ENCODE assay signal across 17 cellular contexts in genomic region chr17:48539177-48539576, GRCh38. TPM values are rescaled to one million over a fixed set of nuclear protein-coding genes. Genes with fewer than 3 reads are reported as not detected.
DNase-seq lines count a peak whose midpoint lies in the region; ATAC-seq and TF ChIP-seq lines count a peak whose summit lies in the region.
"Had no signal": no experiment of that assay in that cellular context is flagged by ENCODE, and none has a peak within 500 bp of the region (broad histone marks: within the 10 kb centered on the region; RNA-seq: fewer than 3 reads in every experiment).

No MANE protein-coding gene starts in this region.

- TF ChIP-seq RAD21 in IMR-90 (IDR thresholded peaks at IDR 0.05; ENCODE audit: low read length) = no peak

- no TSS peak for BruUV-seq in IMR-90 (replicated peaks; lab: Mats Ljungman, UMichigan)

- H3K9me3 ChIP-seq in IMR-90 (ENCODE audit: control insufficient read depth, insufficient read depth, low read length) (no peaks in the 10 kb centered on the region), stomach (no peaks in the 10 kb centered on the region)
- H3K9me3 ChIP-seq: tibial artery had no signal

- WGBS in IMR-90 (ENCODE audit: extremely low coverage in 2 of 2, insufficient read length in 1 of 2), 2 experiments = no CpG with 5 or more reads among the region's 4 CpGs
- 61 to 89% (median 82%) methylated on average over 4 of the region's 4 CpGs for WGBS in stomach, 5 donors

- peaks cover 14% of the 10 kb centered on the region for H3K4me1 ChIP-seq in IMR-90 (ENCODE audit: control insufficient read depth, insufficient read depth, low read length)
- peaks cover 6 to 22% (median 13%) of the 10 kb centered on the region in 4 donors for H3K4me1 ChIP-seq in stomach

- peak overlapping the region; percentile 52 for H2AFZ ChIP-seq in IMR-90 (replicated peaks; ENCODE audit: low read length, poor library complexity)

- CTCF ChIA-PET in IMR-90 (lab: Yijun Ruan, JAX) = interaction anchor here (0.7 to 2.8 kb wide), 2 partner anchors 47 to 252 kb away, joined by 5 to 8 read pairs; no protein-coding TSS in a partner anchor

- POLR2A ChIA-PET in IMR-90 (lab: Charles Lee; ENCODE audit: unreplicated experiment) = interaction anchor here (0.5 to 1.1 kb wide), 2 partner anchors 38 to 49 kb away, joined by 3 to 4 read pairs; no protein-coding TSS in a partner anchor

- in situ Hi-C loops in ACHN (cut with HindIII; ENCODE audit: low pct_ligation_motif_present, low pct_unique_long_range_greater_than_20kb, low sequenced_read_pairs) = no loop called here
- in situ Hi-C loops in IMR-90 (cut with MboI; ENCODE audit: low sequenced_read_pairs) = loop anchor here (5.0 kb wide), 1 partner anchor 47 kb away; no protein-coding TSS in a partner anchor

- peak overlapping the region; percentile 73 for H2BK5ac ChIP-seq in IMR-90 (ENCODE audit: low read depth, low read length, poor library complexity, severe bottlenecking)

- H3K23ac ChIP-seq in IMR-90 (ENCODE audit: low read depth, low read length) = peak overlapping the region; percentile 88; the same call in 1 of the 2 replicates

- dilution Hi-C loops in IMR-90 (cut with HindIII; ENCODE audit: low sequenced_read_pairs, unreplicated experiment) = no loop called here

- peak; percentile 52 for ATAC-seq in IMR-90 (ENCODE audit: low read depth)
- peak; percentile 27 for ATAC-seq in esophagus mucosa

- no peaks in the 10 kb centered on the region for H4K20me1 ChIP-seq in IMR-90 (ENCODE audit: insufficient read depth, low read length)

- TF ChIP-seq POLR2A in IMR-90 (IDR thresholded peaks at IDR 0.05; ENCODE audit: low read depth, low read length) = peak; percentile 55; the same call in 1 of the 2 replicates
- TF ChIP-seq POLR2A in stomach (IDR thresholded peaks at IDR 0.05) = no peak

- peak overlapping the region; percentile 55; the same call in 1 of the 2 replicates for H4K91ac ChIP-seq in IMR-90 (ENCODE audit: insufficient read depth, low read depth, low read length)

- no peaks in the 10 kb centered on the region for H3K27me3 ChIP-seq in IMR-90 (ENCODE audit: control insufficient read depth, insufficient read depth, low read length)
- H3K27me3 ChIP-seq in stomach = peaks cover 0 to 40% (median 26%) of the 10 kb centered on the region in 3 donors

- TF ChIP-seq CTCF in IMR-90 (conservative IDR thresholded peaks at IDR 0.05; ENCODE audit: low read depth, low read length) (no peak), stomach (IDR thresholded peaks at IDR 0.05) (no peak)

- H3K56ac ChIP-seq in IMR-90 (ENCODE audit: extremely low read depth, insufficient read depth, low read length) = no peak overlapping the region

- peak overlapping the region; percentile 58; the same call in 1 of the 2 replicates for H3K4me2 ChIP-seq in IMR-90 (ENCODE audit: low read depth, low read length)
- H3K4me2 ChIP-seq: KMS-11 had no signal

- H2BK20ac ChIP-seq in IMR-90 (ENCODE audit: low read depth, low read length) = peak overlapping the region; percentile 71; the same call in 1 of the 2 replicates

- peak overlapping the region; percentile 83 for H2BK120ac ChIP-seq in IMR-90 (ENCODE audit: low read depth, low read length)

- H3K9me1 ChIP-seq in IMR-90 (ENCODE audit: insufficient read depth, low read length) = peaks cover 7% of the 10 kb centered on the region

- H3K36me3 ChIP-seq in IMR-90 (ENCODE audit: control insufficient read depth, insufficient read depth, low read length) (peaks cover 20% of the 10 kb centered on the region), stomach (peaks cover 0 to 6% (median 0%) of the 10 kb centered on the region in 4 donors)
- H3K36me3 ChIP-seq: tibial artery had no signal

- H2BK15ac ChIP-seq in IMR-90 (ENCODE audit: low read depth, low read length) = peak overlapping the region; percentile 38; the same call in 1 of the 3 replicates

- peak overlapping the region; percentile 17; the same call in 1 of the 2 replicates for H3K18ac ChIP-seq in IMR-90 (ENCODE audit: low read depth, low read length)

- H4K8ac ChIP-seq in IMR-90 (ENCODE audit: low read depth in 2 of 2, low read length in 2 of 2) = peak overlapping the region in 1 of 2 experiments; percentile 73; a peak in 2 of 4 replicates

- no peak for TF ChIP-seq EP300 in stomach (IDR thresholded peaks at IDR 0.05)

- H2AK5ac ChIP-seq in IMR-90 (ENCODE audit: low read depth, low read length) = peak overlapping the region; percentile 97; the same call in 1 of the 2 replicates

- H3K27ac ChIP-seq in IMR-90 (ENCODE audit: insufficient read depth, low read length) = peak overlapping the region; percentile 67
- H3K27ac ChIP-seq in caudate nucleus (ENCODE audit: low read depth, low read length) = no peak overlapping the region
- peak overlapping the region in 1 of 5 donors; percentile 26 for H3K27ac ChIP-seq in stomach
- H3K27ac ChIP-seq: KMS-11, tibial artery had no signal

- peaks cover 0 to 23% of the 10 kb centered on the region in 2 experiments; a peak in 2 of 4 replicates for H3K79me1 ChIP-seq in IMR-90 (ENCODE audit: low read depth in 1 of 2, low read length in 2 of 2)

- no peak overlapping the region for H3K9ac ChIP-seq in IMR-90 (ENCODE audit: low read depth, low read length)
- H3K9ac ChIP-seq: KMS-11 had no signal

- H3K4me3 ChIP-seq in IMR-90 (ENCODE audit: insufficient read depth, low read depth, low read length) (no peak overlapping the region), stomach (no peak overlapping the region)
- H3K4me3 ChIP-seq: tibial artery had no signal

- H2AK9ac ChIP-seq in IMR-90 (replicated peaks; ENCODE audit: low read depth, low read length, poor library complexity) = peak overlapping the region; percentile 74

- peak overlapping the region; percentile 78 for H3K4ac ChIP-seq in IMR-90 (ENCODE audit: low read depth, low read length)

- peak overlapping the region; percentile 51; the same call in 1 of the 2 replicates for H4K5ac ChIP-seq in IMR-90 (ENCODE audit: low read depth, low read length)

- peak overlapping the region; percentile 68 for H3K14ac ChIP-seq in IMR-90 (replicated peaks; ENCODE audit: low read depth, low read length)

- DNase-seq in ACHN (peak; percentile 73), IMR-90 (peak; percentile 90), myocyte (ENCODE audit: low read depth) (peak; percentile 92), caudate nucleus (lab: John Stamatoyannopoulos, UW) (no peak), NCI-H1105 treated with DMSO at 0.1 percent for 48 hours (lab: John Stamatoyannopoulos, UW) (no peak), stomach (no peak), DMS79 (lab: John Stamatoyannopoulos, UW) (no peak)
- DNase-seq: activated CD4-positive, alpha-beta T cell treated with anti-CD3 and anti-CD28 coated beads for 1 hour; activated T-cell treated with anti-CD3 and anti-CD28 coated beads, Interleukin-2, amount 50 U/mL, for 48 hours; amniotic stem cell; DMS153; glutamatergic neuron; NCI-H2081 treated with DMSO at 0.1 percent for 48 hours; tibial artery had no signal

- intact Hi-C loops in IMR-90 (cut with micrococcal nuclease) = no loop called here
- intact Hi-C loops in stomach (cut with DNase I; ENCODE audit: low total_unique reads) = no loop called here

TF ChIP-seq in IMR-90, 13 proteins besides CTCF, POLR2A, EP300 and RAD21 (continues in another document):
- TF ChIP-seq MAFK (IDR thresholded peaks at IDR 0.05; ENCODE audit: low read depth, low read length) (peak; percentile 41; the same call in 1 of the 2 replicates), FOS (IDR thresholded peaks at IDR 0.05; ENCODE audit: low read depth, low read length) (peak; percentile 53; the same call in 1 of the 2 replicates)

RNA-seq across cellular contexts. Expression of gene HOXB2, which starts 5.7 kb away (rescaled TPM):
- total RNA-seq in IMR-90 (2012; rRNA removed) = 2.7 and 3.1 TPM in 2 replicates
- polyA plus RNA-seq in IMR-90 (2012; rRNA removed) = 29.9 and 33.8 TPM in 2 replicates
- 31.5 and 50.7 TPM in 2 replicates for polyA plus RNA-seq in IMR-90 (2012; cell fraction: cytosol; rRNA removed)
- polyA plus RNA-seq in IMR-90 (2012; cell fraction: nucleus; rRNA removed; ENCODE audit: low replicate concordance) = 69.3 and 123 TPM in 2 replicates
- total RNA-seq in esophagus mucosa = 14.1 TPM
- 39.0 and 43.9 TPM in 2 replicates for total RNA-seq in myocyte
- polyA plus RNA-seq in myocyte (2012) = 33.5 TPM
- total RNA-seq in stomach = 10 to 100 TPM in 3 of 5 donors, 1 to 10 TPM in 2; 6.7 to 83.0 (median 10.5) TPM
- polyA plus RNA-seq in stomach = 10 to 100 TPM; 11.3 to 22.2 (median 13.4) TPM

RNA-seq across cellular contexts. Expression of gene HOXB1, which starts 8.4 kb away (rescaled TPM):
- total RNA-seq in IMR-90 (2012; rRNA removed) = not detected in 2 replicates
- polyA plus RNA-seq in IMR-90 (2012; rRNA removed) = not detected in 2 replicates
- polyA plus RNA-seq in IMR-90 (2012; cell fraction: cytosol; rRNA removed) = not detected in 2 replicates
- 0.05 TPM in 1 of 2 replicates, not detected in the other for polyA plus RNA-seq in IMR-90 (2012; cell fraction: nucleus; rRNA removed; ENCODE audit: low replicate concordance)
- 0.24 TPM for total RNA-seq in esophagus mucosa
- not detected in 2 replicates for total RNA-seq in myocyte
- polyA plus RNA-seq in myocyte (2012) = not detected
- not detected for total RNA-seq in stomach
- polyA plus RNA-seq in stomach = under 1 TPM in 1 of 3 donors, not detected in 2; 0.28 TPM
- total RNA-seq: dermis microvascular lymphatic vessel endothelial cell had no signal

RNA-seq across cellular contexts. Expression of gene HOXB4, which starts 39.0 kb away (rescaled TPM):
- total RNA-seq in IMR-90 (2012; rRNA removed) = 1.9 and 2.0 TPM in 2 replicates
- 7.8 and 8.5 TPM in 2 replicates for polyA plus RNA-seq in IMR-90 (2012; rRNA removed)
- 2.2 and 4.1 TPM in 2 replicates for polyA plus RNA-seq in IMR-90 (2012; cell fraction: cytosol; rRNA removed)
- polyA plus RNA-seq in IMR-90 (2012; cell fraction: nucleus; rRNA removed; ENCODE audit: low replicate concordance) = 17.8 and 38.5 TPM in 2 replicates
- 2.4 TPM for total RNA-seq in esophagus mucosa
- 4.1 and 4.8 TPM in 2 replicates for total RNA-seq in myocyte
- polyA plus RNA-seq in myocyte (2012) = 4.0 TPM
- 1 to 10 TPM in 1 of 5 donors, under 1 TPM in 2, not detected in 2; 0.45 to 5.1 (median 0.58) TPM for total RNA-seq in stomach
- polyA plus RNA-seq in stomach = 1 to 10 TPM; 1.7 to 4.6 (median 2.6) TPM

RNA-seq across cellular contexts. Expression of gene HOXB3, which starts 50.9 kb away (rescaled TPM):
- total RNA-seq in IMR-90 (2012; rRNA removed) (6.3 and 8.6 TPM in 2 replicates), esophagus mucosa (6.0 TPM), myocyte (8.3 and 8.4 TPM in 2 replicates), stomach (10 to 100 TPM in 4 of 5 donors, 1 to 10 TPM in 1; 6.1 to 77.6 (median 17.0) TPM)
- polyA plus RNA-seq in IMR-90 (2012; rRNA removed) (59.6 and 76.4 TPM in 2 replicates), stomach (1 to 10 TPM; 2.8 to 9.5 (median 3.8) TPM)
- 31.9 and 71.7 TPM in 2 replicates for polyA plus RNA-seq in IMR-90 (2012; cell fraction: cytosol; rRNA removed)
- polyA plus RNA-seq in IMR-90 (2012; cell fraction: nucleus; rRNA removed; ENCODE audit: low replicate concordance) = 383 and 595 TPM in 2 replicates
- polyA plus RNA-seq in myocyte (2012) = 10.3 TPM

RNA-seq across cellular contexts. Expression of gene HOXB5, which starts 54.4 kb away (rescaled TPM):
- total RNA-seq in IMR-90 (2012; rRNA removed) (0.54 and 0.56 TPM in 2 replicates), esophagus mucosa (0.16 TPM), myocyte (0.42 and 0.80 TPM in 2 replicates), stomach (10 to 100 TPM in 2 of 5 donors, under 1 TPM in 2, not detected in 1; 0.43 to 50.4 (median 6.2) TPM)
- polyA plus RNA-seq in IMR-90 (2012; rRNA removed) (18.0 and 18.1 TPM in 2 replicates), stomach (1 to 10 TPM; 2.2 to 2.7 (median 2.4) TPM)
- polyA plus RNA-seq in IMR-90 (2012; cell fraction: cytosol; rRNA removed) = 19.7 and 32.7 TPM in 2 replicates
- 13.4 and 16.5 TPM in 2 replicates for polyA plus RNA-seq in IMR-90 (2012; cell fraction: nucleus; rRNA removed; ENCODE audit: low replicate concordance)
- 3.4 TPM for polyA plus RNA-seq in myocyte (2012)

Comparison
In these comparisons a context has a peak if more than half of its experiments do, and no peak if none do; other contexts are left out.
1. DNase-seq: peak in ACHN (single experiment), IMR-90 (single experiment) and myocyte (single experiment); none in caudate nucleus (0 of 61), NCI-H1105 treated with DMSO at 0.1 percent for 48 hours (single experiment), stomach (single experiment) and DMS79 (single experiment).